ENCODE assay signal across 25 cellular contexts in the genomic region with DNA sequence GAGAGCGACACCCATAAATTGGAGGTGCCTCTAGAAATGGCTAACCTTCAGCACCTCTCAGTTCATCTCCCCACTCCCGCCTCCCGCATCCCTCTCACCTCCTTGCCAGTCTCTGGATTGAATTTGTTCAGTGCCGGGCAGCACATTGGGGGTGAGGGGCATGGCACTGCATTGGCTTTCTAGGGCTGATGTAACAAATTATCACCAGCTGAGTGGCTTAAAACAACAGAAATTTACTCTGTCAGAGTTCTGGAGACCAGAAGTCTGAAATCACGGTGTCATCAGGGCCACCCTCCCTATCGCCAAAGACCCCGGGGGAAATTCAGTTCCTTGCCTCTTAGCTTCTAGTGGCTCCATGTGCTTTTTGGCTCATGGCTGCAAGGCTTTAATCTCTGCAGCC.
DNase-seq lines count a peak whose midpoint lies in the region; ATAC-seq, FAIRE-seq and TF ChIP-seq lines count a peak whose summit lies in the region.
"Had no signal": no experiment of that assay in that cellular context is flagged by ENCODE, and none has a peak within 500 bp of the region (broad histone marks: within the 10 kb centered on the region; RNA-seq: fewer than 3 reads in every experiment).

No MANE protein-coding gene starts in this region.

- H3K4me3 ChIP-seq in HepG2 (replicated peaks in 1 of 3; ENCODE audit: insufficient read depth in 1 of 3, low read depth in 2 of 3, low read length in 3 of 3) = no peak overlapping the region
- H3K4me3 ChIP-seq in right lobe of liver = no peak overlapping the region
- no peak overlapping the region for H3K4me3 ChIP-seq in H1 (ENCODE audit: extremely low read depth in 1 of 4, insufficient read depth in 2 of 4, low read depth in 3 of 4, low read length in 4 of 4)
- no peak overlapping the region for H3K4me3 ChIP-seq in Caco-2 (ENCODE audit: low read depth, low read length)
- H3K4me3 ChIP-seq: A549; BLaER1 treated with 17β-estradiol and CSF1 and Interleukin-3, amounts not matched to agents 10 nM and 100 nM had no signal

- in situ Hi-C loops in HepG2 (cut with HindIII; ENCODE audit: extremely low pct_ligation_motif_present, low pct_unique_long_range_greater_than_20kb) = no loop called here

- ATAC-seq in HepG2 (no peak), right lobe of liver (no peak)
- no peak for ATAC-seq in central memory CD8-positive, alpha-beta T cell (replicated peaks; ENCODE audit: extremely low read depth, poor library complexity, severe bottlenecking)
- ATAC-seq: A549 had no signal

- H2AFZ ChIP-seq in HepG2 (ENCODE audit: low read length) (no peak overlapping the region), H1 (ENCODE audit: low read length) (0 out of 2 replicates have a peak overlapping the region, but pooled peaks have one; percentile 33)

- H4K20me1 ChIP-seq in HepG2 (ENCODE audit: insufficient read depth, low read length) (no peaks in the 10 kb centered on the region), H1 (replicated peaks in 1 of 2; ENCODE audit: control insufficient read depth in 1 of 2, insufficient read depth in 2 of 2, low read length in 2 of 2) (no peaks in the 10 kb centered on the region)

- no peak overlapping the region for H4K91ac ChIP-seq in H1 (replicated peaks; ENCODE audit: insufficient read length, low read length)

- H3K79me2 ChIP-seq in HepG2 (ENCODE audit: insufficient read depth, low read length) = no peaks in the 10 kb centered on the region
- H3K79me2 ChIP-seq in H1 (ENCODE audit: control insufficient read depth in 1 of 2, insufficient read depth in 2 of 2, low read length in 2 of 2) = no peaks in the 10 kb centered on the region

- H3K18ac ChIP-seq in H1 (ENCODE audit: extremely low read depth, low read length) = no peak overlapping the region

- H3K4ac ChIP-seq in H1 (replicated peaks; ENCODE audit: insufficient read length, low read depth, low read length) = no peak overlapping the region

- TF ChIP-seq POLR2A in HepG2 (IDR thresholded peaks at IDR 0.05; ENCODE audit: insufficient read depth in 1 of 2, low read depth in 2 of 2, low read length in 2 of 2) (no peak), right lobe of liver (IDR thresholded peaks at IDR 0.05) (no peak), H1 (IDR thresholded peaks at IDR 0.05; ENCODE audit: control extremely low read depth in 1 of 2, low read depth in 2 of 2, low read length in 2 of 2) (no peak)

- TF ChIP-seq CTCF in HepG2 (CRISPR knock-in tag; IDR thresholded peaks at IDR 0.05) = no peak
- no peak for TF ChIP-seq CTCF in right lobe of liver (IDR thresholded peaks at IDR 0.05)
- no peak for TF ChIP-seq CTCF in H1 (IDR thresholded peaks at IDR 0.05; ENCODE audit: control extremely low read depth in 1 of 3, insufficient read depth in 1 of 3, low read depth in 1 of 3, low read length in 3 of 3)
- TF ChIP-seq CTCF in Caco-2 (IDR thresholded peaks at IDR 0.05; ENCODE audit: insufficient read depth in 1 of 2, low read depth in 1 of 2, low read length in 1 of 2, severe bottlenecking in 1 of 2, unreplicated experiment in 1 of 2) = no peak

- H2BK20ac ChIP-seq in H1 (ENCODE audit: low read length) = no peak overlapping the region

- H3K9me3 Mint-ChIP-seq in central memory CD8-positive, alpha-beta T cell = no peaks in the 10 kb centered on the region
- peaks cover 17% of the 10 kb centered on the region for H3K9me3 Mint-ChIP-seq in Caco-2 (ENCODE audit: unreplicated experiment)
- H3K9me3 Mint-ChIP-seq: CD4-positive, alpha-beta T cell; CD8-positive, alpha-beta memory T cell had no signal

- H2BK120ac ChIP-seq in H1 (replicated peaks; ENCODE audit: low read depth, low read length) = no peak overlapping the region

- intact Hi-C loops in HepG2 (cut with micrococcal nuclease; ENCODE audit: unreplicated experiment) = no loop called here
- intact Hi-C loops in right lobe of liver (cut with DNase I) = no loop called here
- intact Hi-C loops in Caco-2 (cut with micrococcal nuclease; ENCODE audit: unreplicated experiment) = no loop called here

- H3K23me2 ChIP-seq in H1 (ENCODE audit: low read depth, low read length) = no peaks in the 10 kb centered on the region

- no peak overlapping the region for H2AK5ac ChIP-seq in H1 (ENCODE audit: low read depth, low read length)

- H3K36me3 ChIP-seq in HepG2 (replicated peaks in 1 of 2; ENCODE audit: control insufficient read depth in 1 of 2, insufficient read depth in 2 of 2, low read length in 2 of 2) (no peaks in the 10 kb centered on the region), right lobe of liver (no peaks in the 10 kb centered on the region), H1 (ENCODE audit: control insufficient read depth in 2 of 4, insufficient read depth in 4 of 4, low read length in 3 of 4) (no peaks in the 10 kb centered on the region), Caco-2 (ENCODE audit: control insufficient read depth, insufficient read depth, low read length) (no peaks in the 10 kb centered on the region)
- H3K36me3 ChIP-seq: BE2C had no signal

- CTCF ChIA-PET in HepG2 (lab: Yijun Ruan, JAX; ENCODE audit: low intra/inter-chr PET ratio, low total read pairs) = no interaction called here
- CTCF ChIA-PET in H1 (lab: Charles Lee; ENCODE audit: partially characterized antibody) = interaction anchor here (0.7 to 2.5 kb wide), 3 partner anchors 8 to 104 kb away, joined by 3 to 6 read pairs (median 3); no protein-coding TSS in a partner anchor
- CTCF ChIA-PET in Caco-2 (lab: Charles Lee) = no interaction called here

- no peaks in the 10 kb centered on the region for H3K79me1 ChIP-seq in H1 (ENCODE audit: low read depth, low read length)

- H3K27me3 ChIP-seq in HepG2 (ENCODE audit: control insufficient read depth in 1 of 2, insufficient read depth in 2 of 2, low read length in 2 of 2) = peaks cover 0 to 11% of the 10 kb centered on the region in 2 experiments; a peak in 1 of 5 replicates
- no peaks in the 10 kb centered on the region for H3K27me3 ChIP-seq in right lobe of liver
- no peaks in the 10 kb centered on the region for H3K27me3 ChIP-seq in H1 (replicated peaks in 1 of 4; ENCODE audit: control insufficient read depth in 3 of 4, extremely low read depth in 1 of 4, insufficient read depth in 3 of 4, low read length in 3 of 4)
- H3K27me3 ChIP-seq in Caco-2 (replicated peaks; ENCODE audit: control insufficient read depth, insufficient read depth, low read length) = no peaks in the 10 kb centered on the region
- H3K27me3 ChIP-seq: BE2C; BLaER1 treated with 17β-estradiol and CSF1 and Interleukin-3, amounts not matched to agents 10 nM and 100 nM had no signal

- FAIRE-seq in HepG2 (lab: Jason Lieb, UNC) (no peak), H1 (lab: Jason Lieb, UNC) (no peak)
- FAIRE-seq: A549, GM12891, GM18507 had no signal

- no peak overlapping the region for H2BK12ac ChIP-seq in H1 (ENCODE audit: low read depth, low read length)

- 68% methylated on average over 7 of the region's 7 CpGs for WGBS in HepG2 (ENCODE audit: low lambda C conversion rate)
- WGBS in right lobe of liver (ENCODE audit: insufficient coverage, low coverage, low lambda C conversion rate, missing lambda C conversion rate) = 68% methylated on average over 3 of the region's 7 CpGs
- WGBS in H1 (ENCODE audit: extremely low coverage in 1 of 2, insufficient coverage in 1 of 2, insufficient read length in 1 of 2, insufficient replicate concordance in 2 of 2, low coverage in 1 of 2, low lambda C conversion rate in 2 of 2, missing lambda C conversion rate in 1 of 2), 2 experiments = 79% methylated on average over 7 of the region's 7 CpGs; no CpG with 5 or more reads in 1 of the 2 experiments

- H3K4me1 Mint-ChIP-seq in central memory CD8-positive, alpha-beta T cell = peaks cover 25% of the 10 kb centered on the region
- H3K4me1 Mint-ChIP-seq in Caco-2 (ENCODE audit: low read depth, unreplicated experiment) = peaks cover 12% of the 10 kb centered on the region

- no TSS peak for BruUV-seq in HepG2 (replicated peaks; lab: Mats Ljungman, UMichigan)
- BruUV-seq in Caco-2 (replicated peaks; lab: Mats Ljungman, UMichigan) = no TSS peak

- no peak overlapping the region for H2BK5ac ChIP-seq in H1 (ENCODE audit: low read depth, low read length)

- H3K36me3 Mint-ChIP-seq in central memory CD8-positive, alpha-beta T cell (ENCODE audit: insufficient read depth) = peaks cover 1% of the 10 kb centered on the region
- no peaks in the 10 kb centered on the region for H3K36me3 Mint-ChIP-seq in Caco-2 (ENCODE audit: insufficient read depth, unreplicated experiment)
- H3K36me3 Mint-ChIP-seq: CD8-positive, alpha-beta memory T cell had no signal

- no peak overlapping the region for H3K4me3 Mint-ChIP-seq in central memory CD8-positive, alpha-beta T cell
- H3K4me3 Mint-ChIP-seq in Caco-2 (ENCODE audit: unreplicated experiment) = no peak overlapping the region
- H3K4me3 Mint-ChIP-seq: CD14-positive monocyte; CD4-positive, alpha-beta T cell; CD8-positive, alpha-beta memory T cell had no signal

- H3K27ac ChIP-seq in HepG2 (ENCODE audit: extremely low read length, insufficient read depth, low read length) (no peak overlapping the region), right lobe of liver (no peak overlapping the region), H1 (ENCODE audit: low read depth, low read length) (no peak overlapping the region)
- H3K27ac ChIP-seq: A549 had no signal

- H3K56ac ChIP-seq in H1 (replicated peaks; ENCODE audit: insufficient read length, low read depth, low read length) = no peak overlapping the region

- H3K9me3 ChIP-seq in HepG2 (ENCODE audit: low read length) (no peaks in the 10 kb centered on the region), right lobe of liver (no peaks in the 10 kb centered on the region), H1 (ENCODE audit: insufficient read depth in 2 of 2, low read depth in 1 of 2, low read length in 1 of 2) (no peaks in the 10 kb centered on the region), Caco-2 (no peaks in the 10 kb centered on the region)
- H3K9me3 ChIP-seq: A549, BE2C had no signal

- H3K4me2 ChIP-seq in HepG2 (ENCODE audit: low read depth, low read length) = no peak overlapping the region
- no peak overlapping the region for H3K4me2 ChIP-seq in H1 (ENCODE audit: insufficient read depth in 1 of 2, low read depth in 2 of 2, low read length in 2 of 2)
- H3K4me2 ChIP-seq: A549 had no signal

- no peak overlapping the region for H2BK15ac ChIP-seq in H1 (ENCODE audit: low read length)

- TF ChIP-seq EP300 in HepG2 (IDR thresholded peaks at IDR 0.05; ENCODE audit: low read depth in 2 of 2, low read length in 2 of 2) (no peak), HepG2 (CRISPR knock-in tag; IDR thresholded peaks at IDR 0.05; ENCODE audit: borderline replicate concordance) (no peak), H1 (IDR thresholded peaks at IDR 0.05; ENCODE audit: borderline replicate concordance in 1 of 2, low read depth in 2 of 2, low read length in 2 of 2) (no peak)

- H4K8ac ChIP-seq in H1 (ENCODE audit: extremely low read depth, insufficient read depth, low read length) = no peak overlapping the region

- peaks cover 4% of the 10 kb centered on the region for H3K27me3 Mint-ChIP-seq in central memory CD8-positive, alpha-beta T cell
- peaks cover 13% of the 10 kb centered on the region for H3K27me3 Mint-ChIP-seq in Caco-2 (ENCODE audit: insufficient read depth, unreplicated experiment)
- H3K27me3 Mint-ChIP-seq: CD4-positive, alpha-beta T cell had no signal

- DNase-seq in HepG2 (ENCODE audit: low spot score) = no peak
- DNase-seq in right lobe of liver = no peak
- DNase-seq in central memory CD8-positive, alpha-beta T cell (ENCODE audit: low spot score in 2 of 2) = no peak
- DNase-seq in H1 (ENCODE audit: low read depth in 1 of 2, low spot score in 2 of 2) = no peak
- DNase-seq in Caco-2 = no peak
- no peak for DNase-seq in stimulated activated CD4-positive, alpha-beta T cell treated with anti-CD3 and anti-CD28 coated beads, Interleukin-15, amount 100 ng/mL, for 24 hours
- no peak for DNase-seq in stimulated activated CD4-positive, alpha-beta T cell treated with anti-CD3 and anti-CD28 coated beads, Interleukin-4, amount 100 ng/mL, for 4 hours
- DNase-seq: 8988T; ACHN; AML-193; BE2C; Calu3; CD4-positive, alpha-beta T cell; CD8-positive, alpha-beta memory T cell; DMS53; DMS79 treated with DMSO at 0.1 percent for 48 hours; GF-D8; GOT3; H7; HCEC 1CT had no signal

- H3K27ac Mint-ChIP-seq in central memory CD8-positive, alpha-beta T cell (ENCODE audit: low read depth) = peak overlapping the region; percentile 12
- no peak overlapping the region for H3K27ac Mint-ChIP-seq in Caco-2 (ENCODE audit: unreplicated experiment)
- H3K27ac Mint-ChIP-seq: CD4-positive, alpha-beta T cell had no signal

- peaks cover 13% of the 10 kb centered on the region; the same call in 1 of the 2 replicates for H3K4me1 ChIP-seq in HepG2 (ENCODE audit: insufficient read depth, low read length)
- H3K4me1 ChIP-seq in right lobe of liver = no peaks in the 10 kb centered on the region
- H3K4me1 ChIP-seq in H1 (replicated peaks in 1 of 4; ENCODE audit: control insufficient read depth in 3 of 4, insufficient read depth in 4 of 4, low read length in 3 of 4) = no peaks in the 10 kb centered on the region
- H3K4me1 ChIP-seq in Caco-2 = no peaks in the 10 kb centered on the region
- H3K4me1 ChIP-seq: A549, BE2C had no signal

- H4K5ac ChIP-seq in H1 (ENCODE audit: insufficient read length, low read depth, low read length) = no peak overlapping the region

- H3K14ac ChIP-seq in H1 (ENCODE audit: insufficient read length) = no peak overlapping the region

- POLR2A ChIA-PET in HepG2 (lab: Yijun Ruan, JAX) (no interaction called here), H1 (lab: Charles Lee; ENCODE audit: partially characterized antibody) (interaction anchor here (1.7 kb wide), 1 partner anchor 186 kb away, joined by 4 read pairs; no protein-coding TSS in a partner anchor), Caco-2 (lab: Charles Lee) (no interaction called here)

- no peak overlapping the region for H3K9ac ChIP-seq in HepG2 (ENCODE audit: insufficient read depth, low read depth, low read length)
- no peak overlapping the region for H3K9ac ChIP-seq in H1 (replicated peaks in 1 of 4; ENCODE audit: extremely low read depth in 1 of 4, low read depth in 3 of 4, low read length in 3 of 4)
- H3K9ac ChIP-seq: BLaER1 treated with 17β-estradiol and CSF1 and Interleukin-3, amounts not matched to agents 10 nM and 100 nM had no signal

- TF ChIP-seq RAD21 in HepG2 (CRISPR knock-in tag; IDR thresholded peaks at IDR 0.05) (no peak), H1 (IDR thresholded peaks at IDR 0.05 in 1 of 2, conservative IDR thresholded peaks at IDR 0.05 in 1 of 2; ENCODE audit: low read depth in 2 of 2, low read length in 2 of 2) (no peak)

- H3K23ac ChIP-seq in H1 (ENCODE audit: insufficient read length) = no peak overlapping the region
